In the genomic region with DNA sequence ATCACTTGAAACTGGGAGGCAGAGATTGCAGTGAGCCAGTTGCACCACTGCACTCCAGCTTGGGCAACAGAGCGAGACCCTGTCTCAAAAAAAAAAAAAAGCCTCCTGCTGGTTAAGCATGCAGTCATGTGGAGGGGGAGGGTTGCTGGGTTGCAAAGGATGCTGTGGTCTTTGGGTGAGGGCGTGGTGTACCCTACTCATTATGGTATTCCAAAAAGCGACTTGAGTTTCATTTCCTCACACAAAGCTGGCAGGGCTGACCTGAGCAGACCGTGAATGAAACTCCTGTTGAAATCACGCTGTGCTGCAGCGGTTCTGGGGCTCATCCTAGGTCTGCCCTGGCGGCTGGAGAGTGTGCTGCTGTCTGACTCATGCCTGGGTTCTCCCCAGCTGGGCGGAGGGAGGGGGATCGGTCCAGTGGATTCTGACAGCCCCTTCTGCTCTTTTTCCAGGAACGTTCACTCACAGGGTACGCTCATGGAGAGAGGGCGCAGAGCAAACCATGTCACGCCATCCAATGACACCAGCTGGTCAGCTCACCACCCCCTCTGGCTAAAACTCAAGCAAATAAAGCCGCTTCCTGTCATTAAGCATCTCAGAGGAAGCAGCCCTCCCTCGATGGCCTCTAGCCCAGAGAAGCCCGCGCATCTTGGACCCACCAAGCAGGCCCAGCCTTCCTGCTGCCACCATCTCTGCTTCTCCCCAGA, we compare ENCODE assay signal across 8 cellular contexts.
DNase-seq lines count a peak whose midpoint lies in the region; ATAC-seq and TF ChIP-seq lines count a peak whose summit lies in the region.

No MANE protein-coding gene starts in this region.

- H3K27me3 ChIP-seq in CD4-positive, alpha-beta T cell (ENCODE audit: control insufficient read depth, insufficient read depth, low read length): no peaks in the 10 kb centered on the region
- H3K27me3 ChIP-seq in RWPE2 (ENCODE audit: insufficient read depth, poor library complexity, severe bottlenecking): no peaks in the 10 kb centered on the region

- no peaks in the 10 kb centered on the region for H3K9me3 Mint-ChIP-seq in CD4-positive, alpha-beta T cell
- no peaks in the 10 kb centered on the region for H3K9me3 Mint-ChIP-seq in activated naive CD8-positive, alpha-beta T cell treated with anti-CD3 and anti-CD28 coated beads, Interleukin-2, amount 10 ng/mL, durations not matched to agents 7 days and 5 days
- no peaks in the 10 kb centered on the region for H3K9me3 Mint-ChIP-seq in stimulated activated memory B cell treated with anti-CD40 and anti-IgM and Interleukin-4, amounts not matched to agents 10 μg/mL and 1 μg/mL and 100 μg/mL, for 72 hours

- TF ChIP-seq CTCF in CD4-positive, alpha-beta T cell (IDR thresholded peaks at IDR 0.05): no peak
- no peak for TF ChIP-seq CTCF in RWPE2 (IDR thresholded peaks at IDR 0.05; ENCODE audit: poor library complexity, severe bottlenecking)

- ATAC-seq in CD4-positive, alpha-beta T cell (ENCODE audit: poor library complexity): peak; percentile 88
- ATAC-seq in GM19324 (IDR thresholded peaks at IDR 0.05; ENCODE audit: low FRiP score, unreplicated experiment) (peak; percentile 90), HG03342 (IDR thresholded peaks at IDR 0.05; ENCODE audit: unreplicated experiment) (peak; percentile 91), RWPE2 (ENCODE audit: low read depth) (peak; percentile 70), left colon (peak; percentile 19)
- peak; percentile 89 for ATAC-seq in activated naive CD8-positive, alpha-beta T cell treated with anti-CD3 and anti-CD28 coated beads, Interleukin-2, amount 10 ng/mL, durations not matched to agents 7 days and 5 days (ENCODE audit: low read depth)
- ATAC-seq in stimulated activated memory B cell treated with anti-CD40 and anti-IgM and Interleukin-4, amounts not matched to agents 10 μg/mL and 1 μg/mL and 100 μg/mL, for 72 hours: peak; percentile 98

- peak overlapping the region; percentile 53 for H3K27ac Mint-ChIP-seq in CD4-positive, alpha-beta T cell
- H3K27ac Mint-ChIP-seq in activated naive CD8-positive, alpha-beta T cell treated with anti-CD3 and anti-CD28 coated beads, Interleukin-2, amount 10 ng/mL, durations not matched to agents 7 days and 5 days: peak overlapping the region; percentile 96
- peak overlapping the region; percentile 96 for H3K27ac Mint-ChIP-seq in stimulated activated memory B cell treated with anti-CD40 and anti-IgM and Interleukin-4, amounts not matched to agents 10 μg/mL and 1 μg/mL and 100 μg/mL, for 72 hours

- H3K4me1 ChIP-seq in RWPE2 (ENCODE audit: insufficient read depth, poor library complexity, severe bottlenecking): peaks cover 2% of the 10 kb centered on the region

- intact Hi-C loops in CD4-positive, alpha-beta T cell (cut with DNase I, micrococcal nuclease): no loop called here
- intact Hi-C loops in left colon (cut with DNase I, micrococcal nuclease): no loop called here

- CTCF ChIA-PET in CD4-positive, alpha-beta T cell (lab: Charles Lee): interaction anchor here (0.7 kb wide), 2 partner anchors 112 to 908 kb away, joined by 3 to 4 read pairs; no protein-coding TSS in a partner anchor

- H3K27ac ChIP-seq in CD4-positive, alpha-beta T cell (ENCODE audit: low read depth, low read length): no peak overlapping the region
- H3K27ac ChIP-seq in RWPE2 (ENCODE audit: poor library complexity, severe bottlenecking): no peak overlapping the region

- H3K4me3 Mint-ChIP-seq in CD4-positive, alpha-beta T cell: peak overlapping the region; percentile 79
- peak overlapping the region; percentile 87 for H3K4me3 Mint-ChIP-seq in activated naive CD8-positive, alpha-beta T cell treated with anti-CD3 and anti-CD28 coated beads, Interleukin-2, amount 10 ng/mL, durations not matched to agents 7 days and 5 days
- peak overlapping the region; percentile 70 for H3K4me3 Mint-ChIP-seq in stimulated activated memory B cell treated with anti-CD40 and anti-IgM and Interleukin-4, amounts not matched to agents 10 μg/mL and 1 μg/mL and 100 μg/mL, for 72 hours

- peaks cover 6% of the 10 kb centered on the region for H3K27me3 Mint-ChIP-seq in CD4-positive, alpha-beta T cell
- H3K27me3 Mint-ChIP-seq in activated naive CD8-positive, alpha-beta T cell treated with anti-CD3 and anti-CD28 coated beads, Interleukin-2, amount 10 ng/mL, durations not matched to agents 7 days and 5 days: peaks cover 2% of the 10 kb centered on the region
- H3K27me3 Mint-ChIP-seq in stimulated activated memory B cell treated with anti-CD40 and anti-IgM and Interleukin-4, amounts not matched to agents 10 μg/mL and 1 μg/mL and 100 μg/mL, for 72 hours: no peaks in the 10 kb centered on the region

- H3K9me3 ChIP-seq in CD4-positive, alpha-beta T cell (ENCODE audit: control insufficient read depth, low read length): no peaks in the 10 kb centered on the region
- H3K9me3 ChIP-seq in RWPE2 (ENCODE audit: severe bottlenecking): no peaks in the 10 kb centered on the region

- no peak overlapping the region for H3K4me3 ChIP-seq in RWPE2 (ENCODE audit: severe bottlenecking)

- H3K4me1 Mint-ChIP-seq in CD4-positive, alpha-beta T cell (ENCODE audit: low read depth): peaks cover 38% of the 10 kb centered on the region
- peaks cover 52% of the 10 kb centered on the region for H3K4me1 Mint-ChIP-seq in activated naive CD8-positive, alpha-beta T cell treated with anti-CD3 and anti-CD28 coated beads, Interleukin-2, amount 10 ng/mL, durations not matched to agents 7 days and 5 days
- H3K4me1 Mint-ChIP-seq in stimulated activated memory B cell treated with anti-CD40 and anti-IgM and Interleukin-4, amounts not matched to agents 10 μg/mL and 1 μg/mL and 100 μg/mL, for 72 hours: peaks cover 66% of the 10 kb centered on the region

- H3K36me3 ChIP-seq in RWPE2 (ENCODE audit: low read depth): no peaks in the 10 kb centered on the region

- peak in 7 of 10 experiments; percentile 11 to 60 (median 22) for DNase-seq in CD4-positive, alpha-beta T cell
- DNase-seq in RWPE2 (ENCODE audit: low spot score) (no peak), left colon (peak; percentile 50 to 60), OCI-M2 (lab: John Stamatoyannopoulos, UW; ENCODE audit: unreplicated experiment) (no peak)
- DNase-seq in activated naive CD8-positive, alpha-beta T cell treated with anti-CD3 and anti-CD28 coated beads, Interleukin-2, amount 10 ng/mL, durations not matched to agents 7 days and 5 days: peak; percentile 72

- POLR2A ChIA-PET in CD4-positive, alpha-beta T cell (lab: Charles Lee): interaction anchor here (0.7 to 1.0 kb wide), 2 partner anchors 165 to 166 kb away, joined by 3 read pairs; a partner anchor contains a TSS
- POLR2A ChIA-PET in activated naive CD8-positive, alpha-beta T cell treated with anti-CD3 and anti-CD28 coated beads, Interleukin-2, amount 10 ng/mL, durations not matched to agents 7 days and 5 days (lab: Charles Lee): interaction anchor here (0.7 to 5.3 kb wide), 17 partner anchors 12 to 1091 kb away, joined by 3 to 55 read pairs (median 6); a partner anchor contains a TSS

- H3K36me3 Mint-ChIP-seq in CD4-positive, alpha-beta T cell (ENCODE audit: low read depth): no peaks in the 10 kb centered on the region
- peaks cover 3% of the 10 kb centered on the region for H3K36me3 Mint-ChIP-seq in activated naive CD8-positive, alpha-beta T cell treated with anti-CD3 and anti-CD28 coated beads, Interleukin-2, amount 10 ng/mL, durations not matched to agents 7 days and 5 days
- H3K36me3 Mint-ChIP-seq in stimulated activated memory B cell treated with anti-CD40 and anti-IgM and Interleukin-4, amounts not matched to agents 10 μg/mL and 1 μg/mL and 100 μg/mL, for 72 hours: peaks cover 6% of the 10 kb centered on the region

Comparison
In these comparisons a context has a peak if more than half of its experiments do, and no peak if none do; other contexts are left out.
1. ATAC-seq: peak in every context shown above with its lines; median percentile 98 in stimulated activated memory B cell treated with anti-CD40 and anti-IgM and Interleukin-4, amounts not matched to agents 10 μg/mL and 1 μg/mL and 100 μg/mL, for 72 hours; 91 in HG03342; 90 in GM19324; 89 in activated naive CD8-positive, alpha-beta T cell treated with anti-CD3 and anti-CD28 coated beads, Interleukin-2, amount 10 ng/mL, durations not matched to agents 7 days and 5 days; 88 in CD4-positive, alpha-beta T cell; 70 in RWPE2; 19 in left colon.
2. DNase-seq: peak in CD4-positive, alpha-beta T cell (7 of 10), activated naive CD8-positive, alpha-beta T cell treated with anti-CD3 and anti-CD28 coated beads, Interleukin-2, amount 10 ng/mL, durations not matched to agents 7 days and 5 days (single experiment) and left colon (2 of 2); none in RWPE2 (single experiment) and OCI-M2 (single experiment).
3. Peak in every context shown above with its lines, with median percentiles within 50 percentile points of each other: H3K27ac Mint-ChIP-seq and H3K4me3 Mint-ChIP-seq.